ENCODE assay signal across 25 cellular contexts in the genomic region with DNA sequence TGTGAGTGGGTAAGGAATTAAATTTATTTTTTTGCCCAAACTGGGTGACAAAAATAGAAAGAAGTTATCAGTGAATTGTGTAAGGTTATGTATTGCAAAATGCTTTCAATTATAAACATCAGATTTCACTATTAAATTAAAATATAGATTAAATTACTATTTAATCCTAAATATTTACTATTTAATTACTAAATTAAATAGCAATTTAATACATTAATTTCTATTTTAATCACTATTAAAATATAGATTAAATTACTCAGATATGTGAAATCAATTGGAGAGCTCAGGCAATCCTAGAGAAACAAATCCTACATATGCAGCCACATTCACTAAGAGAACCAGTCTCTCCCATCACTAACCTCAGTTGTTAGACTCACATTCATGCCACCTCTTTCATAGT.
"Had no signal": no experiment of that assay in that cellular context is flagged by ENCODE, and none has a peak within 500 bp of the region (broad histone marks: within the 10 kb centered on the region; RNA-seq: fewer than 3 reads in every experiment).

No MANE protein-coding gene starts in this region.

- FAIRE-seq: colon, endometrium, endothelial cell of umbilical vein had no signal

- H3K4me1 Mint-ChIP-seq: endodermal cell had no signal

- H3K27me3 Mint-ChIP-seq: dendritic cell treated with granulocyte-macrophage colony-stimulating factor and Interleukin-4, amounts not matched to agents 40 ng/mL and 50 ng/mL, for 4 days; effector memory CD8-positive, alpha-beta T cell had no signal

- H3K4me3 Mint-ChIP-seq: dendritic cell treated with granulocyte-macrophage colony-stimulating factor and Interleukin-4, amounts not matched to agents 40 ng/mL and 50 ng/mL, for 4 days; effector memory CD8-positive, alpha-beta T cell; endodermal cell had no signal

- ATAC-seq: effector memory CD8-positive, alpha-beta T cell; esophagus mucosa; foreskin keratinocyte; gastrocnemius medialis; gastroesophageal sphincter; heart left ventricle; heart right ventricle had no signal

- DNase-seq: colonic mucosa; cortex of kidney; dermis blood vessel endothelial cell; dorsolateral prefrontal cortex; effector CD4-positive, alpha-beta T cell; effector CD8-positive, alpha-beta T cell; effector memory CD4-positive, alpha-beta T cell; effector memory CD8-positive, alpha-beta T cell; endodermal cell; erythroblast; esophagus squamous epithelium; foreskin fibroblast; foreskin keratinocyte; foreskin melanocyte; gastrocnemius medialis; glutamatergic neuron; head of caudate nucleus; heart left ventricle; heart right ventricle had no signal

- H3K27ac Mint-ChIP-seq: dendritic cell treated with granulocyte-macrophage colony-stimulating factor and Interleukin-4, amounts not matched to agents 40 ng/mL and 50 ng/mL, for 4 days; effector memory CD8-positive, alpha-beta T cell; endodermal cell had no signal

- H3K9me3 Mint-ChIP-seq: dendritic cell treated with granulocyte-macrophage colony-stimulating factor and Interleukin-4, amounts not matched to agents 40 ng/mL and 50 ng/mL, for 4 days had no signal
